Comparison of ENCODE assay signal across 18 cellular contexts in genomic region chr3:112637700-112638099, GRCh38. TPM values are rescaled to one million over a fixed set of nuclear protein-coding genes. Genes with fewer than 3 reads are reported as not detected.
DNase-seq lines count a peak whose midpoint lies in the region; ATAC-seq and TF ChIP-seq lines count a peak whose summit lies in the region.
"Had no signal": no experiment of that assay in that cellular context is flagged by ENCODE, and none has a peak within 500 bp of the region (broad histone marks: within the 10 kb centered on the region; RNA-seq: fewer than 3 reads in every experiment).

No MANE protein-coding gene starts in this region.

- H3K27ac ChIP-seq in GM23248 = peak overlapping the region; percentile 95
- H3K27ac ChIP-seq: BLaER1 treated with 17β-estradiol and CSF1 and Interleukin-3, amounts not matched to agents 10 nM and 100 nM; upper lobe of left lung had no signal

- WGBS in GM23248 (ENCODE audit: low coverage in 1 of 2, low lambda C conversion rate in 2 of 2, missing lambda C conversion rate in 2 of 2), 2 experiments = 1 to 2% methylated on average over 4 of the region's 4 CpGs

- peaks cover 2% of the 10 kb centered on the region for H3K36me3 Mint-ChIP-seq in mesothelial cell of epicardium
- no peaks in the 10 kb centered on the region for H3K36me3 Mint-ChIP-seq in stimulated activated effector memory CD8-positive, alpha-beta T cell treated with anti-CD3 and anti-CD28 coated beads, Interleukin-12 subunit alpha, Interleukin-12 subunit beta, amount 100 ng/mL, for 72 hours
- H3K36me3 Mint-ChIP-seq: activated naive CD8-positive, alpha-beta T cell treated with anti-CD3 and anti-CD28 coated beads, Interleukin-2, amount 10 ng/mL, durations not matched to agents 7 days and 5 days; natural killer cell had no signal

- DNase-seq in GM23248 (peak; percentile 48), cardiac fibroblast (ENCODE audit: low read depth in 2 of 2) (no peak), mesothelial cell of epicardium (ENCODE audit: low spot score in 2 of 2, unreplicated experiment in 2 of 2) (no peak), activated T-cell treated with anti-CD3 and anti-CD28 coated beads for 4 hours (no peak)
- DNase-seq in stimulated activated effector memory CD8-positive, alpha-beta T cell treated with anti-CD3 and anti-CD28 coated beads, Interleukin-12 subunit alpha, Interleukin-12 subunit beta, amount 100 ng/mL, for 72 hours (ENCODE audit: low spot score in 2 of 2) = no peak
- DNase-seq: activated B cell treated with CpG ODN at 0.5 μM for 24 hours; activated naive CD8-positive, alpha-beta T cell treated with anti-CD3 and anti-CD28 coated beads, Interleukin-2, amount 10 ng/mL, durations not matched to agents 7 days and 5 days; activated T-cell treated with anti-CD3 and anti-CD28 coated beads, Interleukin-2, amount 50 U/mL, for 24 hours; dermis blood vessel endothelial cell; foreskin melanocyte; natural killer cell; NCI-H345; SW 1271 had no signal

- in situ Hi-C loops in GM23248 (cut with MboI) = no loop called here

- peaks cover 20% of the 10 kb centered on the region; the same call in 1 of the 2 replicates for H4K20me1 ChIP-seq in GM23248 (ENCODE audit: insufficient read depth)
- H4K20me1 ChIP-seq: BLaER1 treated with 17β-estradiol and CSF1 and Interleukin-3, amounts not matched to agents 10 nM and 100 nM had no signal

- peak overlapping the region; percentile 56 for H3K4me3 Mint-ChIP-seq in mesothelial cell of epicardium
- H3K4me3 Mint-ChIP-seq in stimulated activated effector memory CD8-positive, alpha-beta T cell treated with anti-CD3 and anti-CD28 coated beads, Interleukin-12 subunit alpha, Interleukin-12 subunit beta, amount 100 ng/mL, for 72 hours = no peak overlapping the region
- H3K4me3 Mint-ChIP-seq: activated B cell treated with CpG ODN at 0.5 μM for 24 hours; activated naive CD8-positive, alpha-beta T cell treated with anti-CD3 and anti-CD28 coated beads, Interleukin-2, amount 10 ng/mL, durations not matched to agents 7 days and 5 days; activated T-cell treated with anti-CD3 and anti-CD28 coated beads, Interleukin-2, amount 50 U/mL, for 24 hours; natural killer cell had no signal

- peak overlapping the region; percentile 97 for H3K27ac Mint-ChIP-seq in mesothelial cell of epicardium
- H3K27ac Mint-ChIP-seq in stimulated activated effector memory CD8-positive, alpha-beta T cell treated with anti-CD3 and anti-CD28 coated beads, Interleukin-12 subunit alpha, Interleukin-12 subunit beta, amount 100 ng/mL, for 72 hours = peak overlapping the region; percentile 2
- H3K27ac Mint-ChIP-seq: activated B cell treated with CpG ODN at 0.5 μM for 24 hours; activated naive CD8-positive, alpha-beta T cell treated with anti-CD3 and anti-CD28 coated beads, Interleukin-2, amount 10 ng/mL, durations not matched to agents 7 days and 5 days; activated T-cell treated with anti-CD3 and anti-CD28 coated beads, Interleukin-2, amount 50 U/mL, for 24 hours; natural killer cell had no signal

- peak overlapping the region; percentile 98 for H3K4me2 ChIP-seq in GM23248 (ENCODE audit: unreplicated experiment)
- H3K4me2 ChIP-seq: BLaER1 treated with 17β-estradiol and CSF1 and Interleukin-3, amounts not matched to agents 10 nM and 100 nM had no signal

- peaks cover 33% of the 10 kb centered on the region for H3K4me1 ChIP-seq in GM23248 (ENCODE audit: insufficient read depth)

- ATAC-seq in stimulated activated effector memory CD8-positive, alpha-beta T cell treated with anti-CD3 and anti-CD28 coated beads, Interleukin-12 subunit alpha, Interleukin-12 subunit beta, amount 100 ng/mL, for 72 hours = no peak
- ATAC-seq in HG03378 (IDR thresholded peaks at IDR 0.05; ENCODE audit: unreplicated experiment) (no peak), HG02885 (IDR thresholded peaks at IDR 0.05; ENCODE audit: poor library complexity, unreplicated experiment) (no peak), GM18498 (IDR thresholded peaks at IDR 0.05; ENCODE audit: unreplicated experiment) (no peak)
- ATAC-seq: natural killer cell had no signal

- no peak overlapping the region for H2AFZ ChIP-seq in GM23248

- no peaks in the 10 kb centered on the region for H3K27me3 ChIP-seq in GM23248 (replicated peaks; ENCODE audit: insufficient read depth)
- H3K27me3 ChIP-seq: upper lobe of left lung had no signal

- no peaks in the 10 kb centered on the region for H3K27me3 Mint-ChIP-seq in mesothelial cell of epicardium (ENCODE audit: low read depth)
- H3K27me3 Mint-ChIP-seq: activated B cell treated with CpG ODN at 0.5 μM for 24 hours had no signal

- TF ChIP-seq CTCF in cardiac fibroblast (IDR thresholded peaks at IDR 0.05; ENCODE audit: low read depth, low read length) (no peak), mesothelial cell of epicardium (IDR thresholded peaks at IDR 0.05; ENCODE audit: unreplicated experiment) (no peak)

- peak overlapping the region; percentile 97 for H3K9ac ChIP-seq in GM23248
- H3K9ac ChIP-seq: BLaER1 treated with 17β-estradiol and CSF1 and Interleukin-3, amounts not matched to agents 10 nM and 100 nM had no signal

- H3K4me3 ChIP-seq in GM23248 (peak overlapping the region; percentile 97), cardiac fibroblast (replicated peaks in 1 of 2; ENCODE audit: low read depth in 2 of 2, low read length in 2 of 2) (peak overlapping the region; percentile 64 to 71)
- H3K4me3 ChIP-seq: BLaER1 treated with 17β-estradiol and CSF1 and Interleukin-3, amounts not matched to agents 10 nM and 100 nM had no signal

- no peaks in the 10 kb centered on the region for H3K9me3 ChIP-seq in GM23248 (ENCODE audit: low read depth)
- H3K9me3 ChIP-seq: BLaER1 treated with 17β-estradiol and CSF1 and Interleukin-3, amounts not matched to agents 10 nM and 100 nM; upper lobe of left lung had no signal

- H3K9me3 Mint-ChIP-seq in mesothelial cell of epicardium = no peaks in the 10 kb centered on the region
- H3K9me3 Mint-ChIP-seq in stimulated activated effector memory CD8-positive, alpha-beta T cell treated with anti-CD3 and anti-CD28 coated beads, Interleukin-12 subunit alpha, Interleukin-12 subunit beta, amount 100 ng/mL, for 72 hours = no peaks in the 10 kb centered on the region
- H3K9me3 Mint-ChIP-seq: activated B cell treated with CpG ODN at 0.5 μM for 24 hours; activated naive CD8-positive, alpha-beta T cell treated with anti-CD3 and anti-CD28 coated beads, Interleukin-2, amount 10 ng/mL, durations not matched to agents 7 days and 5 days; activated T-cell treated with anti-CD3 and anti-CD28 coated beads, Interleukin-2, amount 50 U/mL, for 24 hours; natural killer cell had no signal

- H3K9me2 ChIP-seq in GM23248 (ENCODE audit: insufficient read depth) = no peaks in the 10 kb centered on the region

- peaks cover 100% of the 10 kb centered on the region for H3K79me2 ChIP-seq in GM23248 (ENCODE audit: insufficient read depth)

- H3K36me3 ChIP-seq in GM23248 (ENCODE audit: low read depth) = peaks cover 61% of the 10 kb centered on the region
- H3K36me3 ChIP-seq: BLaER1 treated with 17β-estradiol and CSF1 and Interleukin-3, amounts not matched to agents 10 nM and 100 nM; upper lobe of left lung had no signal

- H3F3A ChIP-seq in GM23248 (ENCODE audit: insufficient read depth) = peaks cover 100% of the 10 kb centered on the region

- peaks cover 55% of the 10 kb centered on the region for H3K4me1 Mint-ChIP-seq in mesothelial cell of epicardium
- H3K4me1 Mint-ChIP-seq in stimulated activated effector memory CD8-positive, alpha-beta T cell treated with anti-CD3 and anti-CD28 coated beads, Interleukin-12 subunit alpha, Interleukin-12 subunit beta, amount 100 ng/mL, for 72 hours = peaks cover 8% of the 10 kb centered on the region

RNA-seq across cellular contexts. Expression of gene CCDC80, which starts 3.2 kb away (rescaled TPM):
- total RNA-seq in GM23248 (2014; rRNA removed; shearing (Covaris generic)) = 1,174 and 1,238 TPM in 2 replicates
- 2,200 and 2,264 TPM in 2 replicates for polyA plus RNA-seq in GM23248 (2016; fragmentation: Nextera tagmentation; extraction: Ambion mirVana)
- 126 to 134 TPM (median 133 TPM) in 3 replicates for total RNA-seq in mesothelial cell of epicardium
- total RNA-seq: activated B cell treated with CpG ODN at 0.5 μM for 24 hours; activated naive CD8-positive, alpha-beta T cell treated with anti-CD3 and anti-CD28 coated beads, Interleukin-2, amount 10 ng/mL, durations not matched to agents 7 days and 5 days had no signal
